ENCODE assay signal across 8 cellular contexts in genomic region chr5:150625831-150626746, GRCh38. TPM values are rescaled to one million over a fixed set of nuclear protein-coding genes. Genes with fewer than 3 reads are reported as not detected.
DNase-seq lines count a peak whose midpoint lies in the region; ATAC-seq, FAIRE-seq and TF ChIP-seq lines count a peak whose summit lies in the region.

No MANE protein-coding gene starts in this region.

- no peaks in the 10 kb centered on the region for H3K9me3 ChIP-seq in prostate gland

- no peaks in the 10 kb centered on the region for H3K4me1 ChIP-seq in prostate gland (replicated peaks)

- no peaks in the 10 kb centered on the region for H3K36me3 ChIP-seq in prostate gland

- no peak for FAIRE-seq in frontal cortex (lab: Jason Lieb, UNC)

- WGBS in prostate gland, result 55% methylated on average over 10 of the region's 10 CpGs

- ATAC-seq in GM18868 (IDR thresholded peaks at IDR 0.05; ENCODE audit: unreplicated experiment) (peak; percentile 54), HG02973 (IDR thresholded peaks at IDR 0.05; ENCODE audit: unreplicated experiment) (peak; percentile 38)

- TF ChIP-seq CTCF in cardiac fibroblast (IDR thresholded peaks at IDR 0.05; ENCODE audit: low read depth, low read length) (no peak), prostate gland (IDR thresholded peaks at IDR 0.05) (no peak)

- H3K4me3 ChIP-seq in cardiac fibroblast (replicated peaks in 1 of 2; ENCODE audit: low read depth in 2 of 2, low read length in 2 of 2) (peak overlapping the region; percentile 68 to 89), prostate gland (peak overlapping the region; percentile 42 to 54)

- no peaks in the 10 kb centered on the region for H3K27me3 ChIP-seq in prostate gland (replicated peaks; ENCODE audit: insufficient read depth)

- DNase-seq in cardiac fibroblast (ENCODE audit: low read depth in 2 of 2), result no peak
- DNase-seq in prostate gland (ENCODE audit: low spot score), result no peak
- DNase-seq in SHP77 treated with DMSO at 0.1 percent for 48 hours (lab: John Stamatoyannopoulos, UW), result no peak
- DNase-seq in NCI-H2227 (lab: John Stamatoyannopoulos, UW; ENCODE audit: unreplicated experiment), result no peak
- no peak for DNase-seq in activated CD8-positive, alpha-beta memory T cell treated with anti-CD3 and anti-CD28 coated beads, Interleukin-2, amount 50 U/mL, for 4 hours
- no peak for DNase-seq in frontal cortex (ENCODE audit: low spot score in 2 of 2)

- TF ChIP-seq POLR2A in prostate gland (IDR thresholded peaks at IDR 0.05), result no peak

- intact Hi-C loops in prostate gland (cut with DNase I), result no loop called here

- H3K27ac ChIP-seq in prostate gland, result peak overlapping the region; percentile 84

RNA-seq across cellular contexts. Expression of gene SYNPO, which starts 14.4 kb away (rescaled TPM):
- 10 to 100 TPM; 13.7 to 61.0 TPM for total RNA-seq in prostate gland
- total RNA-seq in frontal cortex, result 3.7 TPM

RNA-seq across cellular contexts. Expression of gene MYOZ3, which starts 35.0 kb away (rescaled TPM):
- total RNA-seq in prostate gland, result 10 to 100 TPM in 1 of 2 donors, 1 to 10 TPM in 1; 1.2 to 14.1 TPM
- 3.7 TPM for total RNA-seq in frontal cortex
